ENCODE assay signal across 9 cellular contexts in genomic region chr22:30253205-30253852, GRCh38. TPM values are rescaled to one million over a fixed set of nuclear protein-coding genes. Genes with fewer than 3 reads are reported as not detected.
DNase-seq lines count a peak whose midpoint lies in the region; ATAC-seq, FAIRE-seq and TF ChIP-seq lines count a peak whose summit lies in the region.
"Had no signal": no experiment of that assay in that cellular context is flagged by ENCODE, and none has a peak within 500 bp of the region (broad histone marks: within the 10 kb centered on the region; RNA-seq: fewer than 3 reads in every experiment).

No MANE protein-coding gene starts in this region.

- DNase-seq in AG04450 (ENCODE audit: low read depth, low spot score), result no peak
- DNase-seq in NCI-H1105 (lab: John Stamatoyannopoulos, UW), result peak; percentile 58
- DNase-seq in foreskin melanocyte, result no peak
- DNase-seq in activated CD8-positive, alpha-beta memory T cell treated with anti-CD3 and anti-CD28 coated beads for 24 hours, result no peak
- no peak for DNase-seq in GM12891 (ENCODE audit: insufficient read length, low spot score)
- DNase-seq: EL had no signal

- H3K9me3 Mint-ChIP-seq in brain, result peaks cover 0 to 3% (median 0%) of the 10 kb centered on the region in 5 experiments

- H3K4me1 ChIP-seq in mucosa of rectum (ENCODE audit: control insufficient read depth in 2 of 2, insufficient read depth in 2 of 2, low read length in 2 of 2), result peaks cover 23 to 50% of the 10 kb centered on the region in 2 donors

- H3K27ac Mint-ChIP-seq in brain, result peak overlapping the region; percentile 55 to 95 (median 86)

- H3K27me3 ChIP-seq in AG04450 (ENCODE audit: control insufficient read depth, insufficient read depth, low read length) (no peaks in the 10 kb centered on the region), mucosa of rectum (ENCODE audit: control insufficient read depth in 2 of 2, insufficient read depth in 2 of 2, low read length in 2 of 2) (no peaks in the 10 kb centered on the region)

- POLR2A ChIA-PET in AG04450 (lab: Yijun Ruan, JAX), result interaction anchor here (0.6 to 1.0 kb wide), 3 partner anchors 41 to 58 kb away, joined by 4 to 6 read pairs (median 6); no protein-coding TSS in a partner anchor

- H3K36me3 ChIP-seq in mucosa of rectum (ENCODE audit: control insufficient read depth in 2 of 2, insufficient read depth in 2 of 2, low read length in 2 of 2), result no peaks in the 10 kb centered on the region

- peak overlapping the region; percentile 34 to 47 for H3K9ac ChIP-seq in mucosa of rectum (ENCODE audit: low read depth in 1 of 2, low read length in 2 of 2)

- no peak for FAIRE-seq in GM12891 (lab: Jason Lieb, UNC)

- ATAC-seq in HG02852 (IDR thresholded peaks at IDR 0.05; ENCODE audit: unreplicated experiment), result no peak

- no peak for TF ChIP-seq POLR2A in GM12891 (IDR thresholded peaks at IDR 0.05; ENCODE audit: low read depth, low read length)

- TF ChIP-seq CTCF in AG04450 (IDR thresholded peaks at IDR 0.05; ENCODE audit: low read depth, low read length) (no peak), brain (conservative IDR thresholded peaks at IDR 0.05) (no peak)

- peaks cover 58% of the 10 kb centered on the region for H3K4me1 Mint-ChIP-seq in brain

- H3K4me3 Mint-ChIP-seq in brain, result peak overlapping the region in 4 of 5 experiments; percentile 4 to 47 (median 16)

- peaks cover 8% of the 10 kb centered on the region for H3K27me3 Mint-ChIP-seq in brain

- CTCF ChIA-PET in AG04450 (lab: Charles Lee), result interaction anchor here (0.6 to 1.2 kb wide), 3 partner anchors 23 to 71 kb away, joined by 3 to 4 read pairs (median 3); no protein-coding TSS in a partner anchor

- H3K27ac ChIP-seq in AG04450 (ENCODE audit: low read depth, low read length) (peak overlapping the region; percentile 77), mucosa of rectum (ENCODE audit: low read depth in 2 of 2, low read length in 2 of 2) (peak overlapping the region; percentile 86 to 92)

- H3K9me3 ChIP-seq in AG04450 (ENCODE audit: control insufficient read depth, insufficient read depth, low read length) (no peaks in the 10 kb centered on the region), mucosa of rectum (ENCODE audit: control insufficient read depth in 2 of 2, low read length in 2 of 2) (no peaks in the 10 kb centered on the region)

- H3K4me3 ChIP-seq in AG04450 (ENCODE audit: low read depth, low read length) (no peak overlapping the region), mucosa of rectum (ENCODE audit: low read length in 2 of 2) (peak overlapping the region in 1 of 2 donors; percentile 20)

- H3K36me3 Mint-ChIP-seq in brain, result no peaks in the 10 kb centered on the region

TF ChIP-seq in GM12891, 5 proteins besides CTCF, POLR2A, EP300 and RAD21:
- TF ChIP-seq PAX5 (IDR thresholded peaks at IDR 0.05; ENCODE audit: insufficient read depth, low read length, severe bottlenecking) (no peak), POLR2AphosphoS5 (IDR thresholded peaks at IDR 0.05; ENCODE audit: low read depth, low read length) (no peak), POU2F2 (IDR thresholded peaks at IDR 0.05; ENCODE audit: low read depth, low read length) (no peak), TAF1 (IDR thresholded peaks at IDR 0.05; ENCODE audit: low read depth, low read length) (no peak), SPI1 (IDR thresholded peaks at IDR 0.05; ENCODE audit: low read depth, low read length) (no peak)
TF ChIP-seq in GM12891: peak in this region for 0.

RNA-seq across cellular contexts. Expression of gene LIF, which starts 6.8 kb away (rescaled TPM):
- 53.9 and 121 TPM in 2 replicates for polyA plus RNA-seq in AG04450 (2011; rRNA removed)
- 165 and 320 TPM in 2 replicates for polyA minus RNA-seq in AG04450 (2011; rRNA and poly(A)+ RNA removed)
- 0.22 TPM for polyA plus RNA-seq in brain (ENCODE audit: insufficient read depth, low read depth, low replicate concordance)
- polyA plus RNA-seq in GM12891 (2012; ENCODE audit: low read depth, missing spikeins), result 2.4 TPM

RNA-seq across cellular contexts. Expression of gene OSM, which starts 13.3 kb away (rescaled TPM):
- not detected in 2 replicates for polyA plus RNA-seq in AG04450 (2011; rRNA removed)
- polyA minus RNA-seq in AG04450 (2011; rRNA and poly(A)+ RNA removed), result not detected in 2 replicates
- not detected for polyA plus RNA-seq in brain (ENCODE audit: insufficient read depth, low read depth, low replicate concordance)
- 0.28 TPM for polyA plus RNA-seq in GM12891 (2012; ENCODE audit: low read depth, missing spikeins)

RNA-seq across cellular contexts. Expression of gene CASTOR1, which starts 36.0 kb away (rescaled TPM):
- polyA plus RNA-seq in AG04450 (2011; rRNA removed), result 12.0 and 15.3 TPM in 2 replicates
- polyA minus RNA-seq in AG04450 (2011; rRNA and poly(A)+ RNA removed), result 5.9 and 7.2 TPM in 2 replicates
- polyA plus RNA-seq in brain (ENCODE audit: insufficient read depth, low read depth, low replicate concordance), result 6.8 TPM
- polyA plus RNA-seq in GM12891 (2012; ENCODE audit: low read depth, missing spikeins), result 4.6 TPM

Comparison
In these comparisons a context has a peak if more than half of its experiments do, and no peak if none do; other contexts are left out.
1. RNA of gene LIF, which starts 6.8 kb away (polyA plus RNA-seq): 53.9 to 121 TPM in AG04450; 0.22 TPM in brain (single experiment); every median in the first group is over 10 times any median in the second.